Comparison of ENCODE assay signal across 11 cellular contexts in the genomic region with DNA sequence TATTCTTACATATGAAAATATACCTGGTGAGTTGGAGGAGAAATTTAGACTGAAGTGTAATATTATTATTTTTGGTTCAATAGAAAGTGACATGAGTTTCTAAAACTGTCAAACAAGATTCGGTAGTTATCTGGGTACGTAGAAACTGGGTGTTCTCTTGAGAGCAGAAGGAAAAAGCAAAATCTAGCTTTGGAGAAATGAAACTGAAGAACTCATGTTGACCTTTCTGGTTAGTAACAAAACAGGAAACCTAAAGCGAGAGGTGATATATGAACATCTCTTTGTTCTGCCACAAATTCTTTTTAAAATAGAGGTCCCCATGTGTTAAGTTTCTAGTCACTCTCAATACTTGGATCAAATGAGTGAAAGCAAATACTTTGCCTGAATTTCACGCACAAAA.
DNase-seq lines count a peak whose midpoint lies in the region; ATAC-seq and TF ChIP-seq lines count a peak whose summit lies in the region.
"Had no signal": no experiment of that assay in that cellular context is flagged by ENCODE, and none has a peak within 500 bp of the region (broad histone marks: within the 10 kb centered on the region; RNA-seq: fewer than 3 reads in every experiment).

No MANE protein-coding gene starts in this region.

- ATAC-seq in GM19351 (IDR thresholded peaks at IDR 0.05; ENCODE audit: unreplicated experiment): peak; percentile 97
- peak; percentile 95 for ATAC-seq in HG02852 (IDR thresholded peaks at IDR 0.05; ENCODE audit: unreplicated experiment)
- peak; percentile 82 for ATAC-seq in HG03575 (IDR thresholded peaks at IDR 0.05; ENCODE audit: extremely low read depth, insufficient number of reproducible peaks, low FRiP score, unreplicated experiment)
- ATAC-seq in left lobe of liver: no peak

- TF ChIP-seq CTCF in GM10266 (IDR thresholded peaks at IDR 0.05; ENCODE audit: control insufficient read depth, insufficient read depth, low read depth, missing control alignments): no peak

- peak; percentile 6 for DNase-seq in GM10266 (ENCODE audit: extremely low spot score)
- no peak for DNase-seq in NCI-H1105 (lab: John Stamatoyannopoulos, UW)
- DNase-seq in RKO (ENCODE audit: low spot score): no peak
- DNase-seq in left lobe of liver (ENCODE audit: low spot score): no peak
- no peak for DNase-seq in NCI-H2196 (lab: John Stamatoyannopoulos, UW; ENCODE audit: unreplicated experiment)
- DNase-seq: activated T-cell treated with anti-CD3 and anti-CD28 coated beads, Interleukin-2, amount 50 U/mL, for 48 hours; erythroblast; small intestine had no signal
